In genomic region chr11:62491571-62492329, GRCh38 we compare ENCODE assay signal across 27 cellular contexts.
"Had no signal": no experiment of that assay in that cellular context is flagged by ENCODE, and none has a peak within 500 bp of the region (broad histone marks: within the 10 kb centered on the region; RNA-seq: fewer than 3 reads in every experiment).

No MANE protein-coding gene starts in this region.

- DNase-seq: dorsolateral prefrontal cortex; effector CD4-positive, alpha-beta T cell; foreskin keratinocyte; heart left ventricle; kidney; naive thymus-derived CD4-positive, alpha-beta T cell; nucleus accumbens; sigmoid colon; stimulated activated CD4-positive, alpha-beta T cell treated with anti-CD3 and anti-CD28 coated beads, Interleukin-4, amount 100 ng/mL, for 4 hours; stimulated activated naive CD8-positive, alpha-beta T cell treated with anti-CD3 and anti-CD28 coated beads, Interleukin-15, Interleukin-2, amounts not matched to agents 100 U/mL and 50 U/mL, for 24 hours; substantia nigra; testis; tibial artery; upper lobe of right lung; uterus had no signal

- H3K9me3 Mint-ChIP-seq: memory B cell; mesothelial cell of epicardium; naive thymus-derived CD4-positive, alpha-beta T cell; nephron; stimulated activated memory B cell treated with anti-CD40 and anti-IgM and Interleukin-4, amounts not matched to agents 10 μg/mL and 1 μg/mL and 100 μg/mL, for 72 hours had no signal

- ATAC-seq: foreskin keratinocyte; gastroesophageal sphincter; heart left ventricle; left lobe of liver; naive thymus-derived CD4-positive, alpha-beta T cell; stimulated activated memory B cell treated with anti-CD40 and anti-IgM and Interleukin-4, amounts not matched to agents 10 μg/mL and 1 μg/mL and 100 μg/mL, for 72 hours; stimulated activated naive CD8-positive, alpha-beta T cell treated with anti-CD3 and anti-CD28 coated beads, Interleukin-15, Interleukin-2, amounts not matched to agents 100 U/mL and 50 U/mL, for 24 hours; upper lobe of right lung had no signal

- H3K4me1 Mint-ChIP-seq: stimulated activated memory B cell treated with anti-CD40 and anti-IgM and Interleukin-4, amounts not matched to agents 10 μg/mL and 1 μg/mL and 100 μg/mL, for 72 hours had no signal

- H3K4me3 Mint-ChIP-seq: memory B cell; mesothelial cell of epicardium; naive thymus-derived CD4-positive, alpha-beta T cell; nephron; stimulated activated memory B cell treated with anti-CD40 and anti-IgM and Interleukin-4, amounts not matched to agents 10 μg/mL and 1 μg/mL and 100 μg/mL, for 72 hours had no signal

- H3K27me3 ChIP-seq: esophagus muscularis mucosa, foreskin keratinocyte, gastroesophageal sphincter, heart left ventricle, hepatocyte, right atrium auricular region, sigmoid colon, testis, tibial artery, upper lobe of right lung, uterus had no signal

- H3K79me2 ChIP-seq: hepatocyte had no signal

- H3K9me3 ChIP-seq: esophagus muscularis mucosa, gastroesophageal sphincter, heart left ventricle, prostate gland, right atrium auricular region, sigmoid colon, testis, tibial artery, upper lobe of right lung, uterus had no signal

- H3K36me3 Mint-ChIP-seq: mesothelial cell of epicardium; naive thymus-derived CD4-positive, alpha-beta T cell had no signal

- H3K27ac ChIP-seq: dorsolateral prefrontal cortex, epithelial cell of prostate, esophagus muscularis mucosa, foreskin keratinocyte, gastroesophageal sphincter, heart left ventricle, hepatocyte, prostate gland, right atrium auricular region, sigmoid colon, testis, tibial artery, upper lobe of right lung, uterus had no signal

- H3K36me3 ChIP-seq: esophagus muscularis mucosa, heart left ventricle, prostate gland, right atrium auricular region, sigmoid colon, upper lobe of right lung, uterus had no signal

- H3K4me1 ChIP-seq: foreskin keratinocyte, prostate gland, right atrium auricular region, testis, upper lobe of right lung, uterus had no signal

- H3K4me2 ChIP-seq: hepatocyte had no signal

- H3K27ac Mint-ChIP-seq: memory B cell; mesothelial cell of epicardium; naive thymus-derived CD4-positive, alpha-beta T cell; nephron; stimulated activated memory B cell treated with anti-CD40 and anti-IgM and Interleukin-4, amounts not matched to agents 10 μg/mL and 1 μg/mL and 100 μg/mL, for 72 hours had no signal

- H2AFZ ChIP-seq: hepatocyte had no signal

- H3K4me3 ChIP-seq: dorsolateral prefrontal cortex, esophagus muscularis mucosa, gastroesophageal sphincter, heart left ventricle, hepatocyte, lung, prostate gland, right atrium auricular region, sigmoid colon, testis, tibial artery, upper lobe of right lung, uterus had no signal
